20 cellular contexts compared by ENCODE assay signal in genomic region chr6:132650413-132650812, GRCh38. TPM values are rescaled to one million over a fixed set of nuclear protein-coding genes. Genes with fewer than 3 reads are reported as not detected.
A peak's percentile ranks its signal among the peaks of the same experiment; 100 is the strongest.
DNase-seq lines count a peak whose midpoint lies in the region; ATAC-seq, FAIRE-seq and TF ChIP-seq lines count a peak whose summit lies in the region.
"Had no signal": no experiment of that assay in that cellular context is flagged by ENCODE, and none has a peak within 500 bp of the region (broad histone marks: within the 10 kb centered on the region; RNA-seq: fewer than 3 reads in every experiment).

No MANE protein-coding gene starts in this region.

- no peak overlapping the region for H3K4me2 ChIP-seq in GM23338
- H3K4me2 ChIP-seq in keratinocyte (ENCODE audit: control insufficient read depth, extremely low read depth, insufficient read depth, low read depth, low read length), result no peak overlapping the region
- H3K4me2 ChIP-seq: A549; BLaER1 treated with 17β-estradiol and CSF1 and Interleukin-3, amounts not matched to agents 10 nM and 100 nM had no signal

- no peaks in the 10 kb centered on the region for H3K9me1 ChIP-seq in keratinocyte (ENCODE audit: control insufficient read depth, extremely low read depth, insufficient read depth, low read length)

- no peaks in the 10 kb centered on the region for H3K9me3 Mint-ChIP-seq in GM23338
- H3K9me3 Mint-ChIP-seq: CD8-positive, alpha-beta T cell had no signal

- H3K79me2 ChIP-seq in GM23338 (replicated peaks; ENCODE audit: insufficient read depth) (no peaks in the 10 kb centered on the region), keratinocyte (ENCODE audit: control insufficient read depth, insufficient read depth, low read length) (no peaks in the 10 kb centered on the region)

- H3K4me1 Mint-ChIP-seq in GM23338, result peaks cover under 1% of the 10 kb centered on the region; the same call in 1 of the 3 replicates

- ATAC-seq in GM23338 (no peak), right cardiac atrium (no peak)
- ATAC-seq: A549; CD8-positive, alpha-beta T cell; PC-3 had no signal

- no peaks in the 10 kb centered on the region for H3K27me3 Mint-ChIP-seq in GM23338 (ENCODE audit: insufficient read depth, low read depth, poor library complexity)

- H3K27me3 ChIP-seq in GM23338 (ENCODE audit: insufficient read depth) (no peaks in the 10 kb centered on the region), keratinocyte (ENCODE audit: control insufficient read depth, extremely low read depth, insufficient read depth, low read length) (no peaks in the 10 kb centered on the region), right cardiac atrium (ENCODE audit: control insufficient read depth, insufficient read depth) (no peaks in the 10 kb centered on the region)
- H3K27me3 ChIP-seq: BLaER1 treated with 17β-estradiol and CSF1 and Interleukin-3, amounts not matched to agents 10 nM and 100 nM had no signal

- peaks cover 7% of the 10 kb centered on the region; the same call in 1 of the 2 replicates for H3K4me1 ChIP-seq in GM23338 (ENCODE audit: insufficient read depth)
- no peaks in the 10 kb centered on the region for H3K4me1 ChIP-seq in keratinocyte (ENCODE audit: control insufficient read depth, extremely low read depth, insufficient read depth, low read length)
- H3K4me1 ChIP-seq in right cardiac atrium (ENCODE audit: control insufficient read depth, insufficient read depth, low read length), result no peaks in the 10 kb centered on the region
- H3K4me1 ChIP-seq: A549 had no signal

- H3K9me3 ChIP-seq in keratinocyte (ENCODE audit: control insufficient read depth, low read depth, low read length) (no peaks in the 10 kb centered on the region), right cardiac atrium (ENCODE audit: control insufficient read depth, low read length) (no peaks in the 10 kb centered on the region)
- H3K9me3 ChIP-seq: A549 had no signal

- H3K27ac ChIP-seq in GM23338 (ENCODE audit: low read depth) (no peak overlapping the region), keratinocyte (ENCODE audit: control insufficient read depth, insufficient read depth, low read length) (no peak overlapping the region), right cardiac atrium (ENCODE audit: low read length) (no peak overlapping the region)
- H3K27ac ChIP-seq: A549; BLaER1 treated with 17β-estradiol and CSF1 and Interleukin-3, amounts not matched to agents 10 nM and 100 nM; HL-60; RWPE1 had no signal

- no peak overlapping the region for H3K4me3 Mint-ChIP-seq in GM23338
- H3K4me3 Mint-ChIP-seq: CD8-positive, alpha-beta T cell had no signal

- H3K27ac Mint-ChIP-seq in GM23338, result no peak overlapping the region
- H3K27ac Mint-ChIP-seq: CD8-positive, alpha-beta T cell had no signal

- dilution Hi-C loops in keratinocyte (cut with MboI; ENCODE audit: extremely low pct_ligation_motif_present, low sequenced_read_pairs), result no loop called here

- TF ChIP-seq CTCF in GM23338 (conservative IDR thresholded peaks at IDR 0.05; ENCODE audit: low read depth in 2 of 2) (no peak), choroid plexus epithelial cell (conservative IDR thresholded peaks at IDR 0.05; ENCODE audit: low read depth, low read length) (no peak), keratinocyte (optimal IDR thresholded peaks at IDR 0.05 in 1 of 3, IDR thresholded peaks at IDR 0.05 in 1 of 3, conservative IDR thresholded peaks at IDR 0.05 in 1 of 3; ENCODE audit: extremely low read depth in 1 of 3, insufficient read depth in 2 of 3, low read length in 3 of 3) (no peak), GM10266 (IDR thresholded peaks at IDR 0.05; ENCODE audit: control insufficient read depth, insufficient read depth, low read depth, missing control alignments) (no peak)

- peak; percentile 5 for FAIRE-seq in keratinocyte (lab: Jason Lieb, UNC)
- FAIRE-seq: A549, HTR-8/SVneo had no signal

- no peak overlapping the region for H3K9ac ChIP-seq in keratinocyte (ENCODE audit: control insufficient read depth, extremely low read depth, insufficient read depth, low read length)
- H3K9ac ChIP-seq: BLaER1 treated with 17β-estradiol and CSF1 and Interleukin-3, amounts not matched to agents 10 nM and 100 nM had no signal

- H3K36me3 ChIP-seq in GM23338 (ENCODE audit: insufficient read depth) (no peaks in the 10 kb centered on the region), keratinocyte (ENCODE audit: control insufficient read depth in 2 of 2, extremely low read depth in 1 of 2, insufficient read depth in 2 of 2, low read length in 2 of 2) (no peaks in the 10 kb centered on the region)
- H3K36me3 ChIP-seq: BLaER1 treated with 17β-estradiol and CSF1 and Interleukin-3, amounts not matched to agents 10 nM and 100 nM had no signal

- WGBS in right cardiac atrium, result 90% methylated on average over 1 of the region's 1 CpG

- H2AFZ ChIP-seq in GM23338, result peak overlapping the region; percentile 73; the same call in 1 of the 2 replicates
- H2AFZ ChIP-seq in keratinocyte (ENCODE audit: control insufficient read depth, low read length), result no peak overlapping the region

- no peak for DNase-seq in GM23338 (ENCODE audit: low spot score)
- DNase-seq in OCI-M1 (lab: John Stamatoyannopoulos, UW), result peak; percentile 47
- DNase-seq in choroid plexus epithelial cell (ENCODE audit: low read depth), result peak; percentile 11
- no peak for DNase-seq in keratinocyte (ENCODE audit: low read depth, low spot score)
- no peak for DNase-seq in NCI-H2196 (lab: John Stamatoyannopoulos, UW; ENCODE audit: unreplicated experiment)
- DNase-seq in GM10266 (ENCODE audit: extremely low spot score), result no peak
- no peak for DNase-seq in right cardiac atrium
- no peak for DNase-seq in UCSD-AML1 (lab: John Stamatoyannopoulos, UW; ENCODE audit: unreplicated experiment)
- DNase-seq: Calu3; CD8-positive, alpha-beta T cell; H7; NCI-H1694 treated with DMSO at 0.1 percent for 48 hours; NCI-H510A; NCI-H774; PC-3 had no signal

- intact Hi-C loops in right cardiac atrium (cut with DNase I), result no loop called here

- no peak overlapping the region for H3K4me3 ChIP-seq in GM23338
- H3K4me3 ChIP-seq in choroid plexus epithelial cell (ENCODE audit: low read depth, low read length), result no peak overlapping the region
- H3K4me3 ChIP-seq in keratinocyte (ENCODE audit: control insufficient read depth in 2 of 3, extremely low read depth in 1 of 3, insufficient read depth in 2 of 3, low read depth in 1 of 3, low read length in 3 of 3), result no peak overlapping the region
- H3K4me3 ChIP-seq in right cardiac atrium (ENCODE audit: low read length), result no peak overlapping the region
- H3K4me3 ChIP-seq: A549; BLaER1 treated with 17β-estradiol and CSF1 and Interleukin-3, amounts not matched to agents 10 nM and 100 nM had no signal

- H3F3A ChIP-seq in GM23338 (replicated peaks; ENCODE audit: low read depth), result no peaks in the 10 kb centered on the region

- H4K20me1 ChIP-seq in GM23338 (replicated peaks; ENCODE audit: insufficient read depth), result no peaks in the 10 kb centered on the region
- H4K20me1 ChIP-seq in keratinocyte (ENCODE audit: control insufficient read depth, extremely low read depth, insufficient read depth, low read length), result no peaks in the 10 kb centered on the region
- H4K20me1 ChIP-seq: BLaER1 treated with 17β-estradiol and CSF1 and Interleukin-3, amounts not matched to agents 10 nM and 100 nM had no signal

- no peaks in the 10 kb centered on the region for H3K36me3 Mint-ChIP-seq in GM23338 (ENCODE audit: low read depth)
- H3K36me3 Mint-ChIP-seq: CD8-positive, alpha-beta T cell had no signal

- peaks cover 19% of the 10 kb centered on the region for H3K9me2 ChIP-seq in GM23338 (ENCODE audit: insufficient read depth)

RNA-seq across cellular contexts. Expression of gene TAAR1, which starts 8.6 kb away (rescaled TPM):
- total RNA-seq in GM23338 (2014; rRNA removed; shearing (Covaris generic)), result not detected in 2 replicates
- polyA plus RNA-seq in GM23338 (2016; fragmentation: Nextera tagmentation; extraction: Ambion mirVana) (not detected in 2 replicates), keratinocyte (not detected in 3 replicates), right cardiac atrium (not detected)
- polyA plus RNA-seq in keratinocyte (2011; ENCODE audit: low read depth), result not detected
- not detected in 2 replicates for polyA plus RNA-seq in keratinocyte (2011; cell fraction: cytosol; rRNA removed)
- not detected in 2 replicates for polyA plus RNA-seq in keratinocyte (2011; cell fraction: nucleus; rRNA removed)
- not detected in 2 replicates for polyA plus RNA-seq in keratinocyte (2012; ENCODE audit: low replicate concordance)
- not detected in 3 replicates for polyA minus RNA-seq in keratinocyte
- not detected for polyA minus RNA-seq in keratinocyte (2011; cell fraction: cytosol; rRNA and poly(A)+ RNA removed)
- not detected in 2 replicates for polyA minus RNA-seq in keratinocyte (2011; cell fraction: nucleus; rRNA and poly(A)+ RNA removed)
- not detected for total RNA-seq in right cardiac atrium
- total RNA-seq: Calu3; CD8-positive, alpha-beta T cell; H7; PC-3 had no signal
- polyA plus RNA-seq: A549 had no signal

RNA-seq across cellular contexts. Expression of gene TAAR2, which starts 26.3 kb away (rescaled TPM):
- total RNA-seq in GM23338 (2014; rRNA removed; shearing (Covaris generic)), result not detected in 2 replicates
- polyA plus RNA-seq in GM23338 (2016; fragmentation: Nextera tagmentation; extraction: Ambion mirVana) (not detected in 2 replicates), keratinocyte (not detected in 3 replicates), right cardiac atrium (not detected)
- not detected for polyA plus RNA-seq in keratinocyte (2011; ENCODE audit: low read depth)
- polyA plus RNA-seq in keratinocyte (2011; cell fraction: cytosol; rRNA removed), result not detected in 2 replicates
- polyA plus RNA-seq in keratinocyte (2011; cell fraction: nucleus; rRNA removed), result not detected in 2 replicates
- not detected in 2 replicates for polyA plus RNA-seq in keratinocyte (2012; ENCODE audit: low replicate concordance)
- polyA minus RNA-seq in keratinocyte, result not detected in 3 replicates
- polyA minus RNA-seq in keratinocyte (2011; cell fraction: cytosol; rRNA and poly(A)+ RNA removed), result not detected
- not detected in 2 replicates for polyA minus RNA-seq in keratinocyte (2011; cell fraction: nucleus; rRNA and poly(A)+ RNA removed)
- not detected for total RNA-seq in right cardiac atrium
- total RNA-seq: Calu3; CD8-positive, alpha-beta T cell; H7; PC-3 had no signal
- polyA plus RNA-seq: A549 had no signal

Comparison
In these comparisons a context has a peak if more than half of its experiments do, and no peak if none do; other contexts are left out.
1. DNase-seq: peak in OCI-M1 (single experiment) and choroid plexus epithelial cell (single experiment); none in GM23338 (single experiment), keratinocyte (single experiment), NCI-H2196 (single experiment), GM10266 (single experiment), right cardiac atrium (0 of 3) and UCSD-AML1 (single experiment).